In the genomic region with DNA sequence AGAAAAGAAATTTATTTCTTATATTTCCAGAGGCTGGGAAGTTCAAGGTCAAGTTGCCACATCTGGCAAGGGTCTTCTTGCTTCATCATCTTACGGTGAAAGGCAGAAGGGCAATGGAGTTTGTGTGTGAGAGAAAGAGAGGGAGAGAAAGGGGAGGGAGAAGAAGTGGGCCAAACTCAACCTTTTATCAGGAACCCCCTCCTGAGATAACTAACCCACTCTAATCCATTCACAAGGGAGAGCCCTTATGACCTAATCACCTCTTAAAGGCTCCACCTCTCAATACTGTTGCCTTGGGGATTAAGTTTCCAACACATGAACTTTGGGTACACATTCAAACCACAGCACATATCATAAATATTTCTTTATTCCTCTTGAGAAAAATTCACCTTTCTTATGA, we compare ENCODE assay signal across 36 cellular contexts.
"Had no signal": no experiment of that assay in that cellular context is flagged by ENCODE, and none has a peak within 500 bp of the region (broad histone marks: within the 10 kb centered on the region; RNA-seq: fewer than 3 reads in every experiment).

No MANE protein-coding gene starts in this region.

- DNase-seq: activated CD4-positive, alpha-beta memory T cell treated with anti-CD3 and anti-CD28 coated beads for 36 hours; activated CD4-positive, alpha-beta T cell treated with anti-CD3 and anti-CD28 coated beads for 1 hour; activated CD4-positive, alpha-beta T cell treated with anti-CD3 and anti-CD28 coated beads for 36 hours; activated CD4-positive, alpha-beta T cell treated with anti-CD3 and anti-CD28 coated beads for 48 hours; activated CD4-positive, alpha-beta T cell treated with anti-CD3 and anti-CD28 coated beads, Interleukin-2, amount 10 ng/mL, durations not matched to agents 7 days and 5 days; activated CD4-positive, alpha-beta T cell treated with anti-CD3 and anti-CD28 coated beads, Interleukin-2, amount 50 U/mL, for 4 hours; activated CD4-positive, CD25-positive, alpha-beta regulatory T cell; activated CD8-positive, alpha-beta memory T cell treated with anti-CD3 and anti-CD28 coated beads, Interleukin-2, amount 50 U/mL, for 4 hours; activated CD8-positive, alpha-beta T cell treated with anti-CD3 and anti-CD28 coated beads for 36 hours; activated effector memory CD4-positive, alpha-beta T cell treated with anti-CD3 and anti-CD28 coated beads, Interleukin-2, amount 50 U/mL, for 16 hours; activated gamma-delta T cell treated with Interleukin-2 at 50 U/mL for 16 hours; activated naive CD4-positive, alpha-beta T cell; activated naive CD4-positive, alpha-beta T cell treated with anti-CD3 and anti-CD28 coated beads for 36 hours; activated naive CD4-positive, alpha-beta T cell treated with anti-CD3 and anti-CD28 coated beads, Interleukin-2, amount 50 U/mL, for 16 hours; activated naive CD8-positive, alpha-beta T cell treated with anti-CD3 and anti-CD28 coated beads for 36 hours; activated T-cell treated with anti-CD3 and anti-CD28 coated beads for 4 hours; activated T-cell treated with anti-CD3 and anti-CD28 coated beads, Interleukin-2, amount 50 U/mL, for 1 hour; activated T-cell treated with anti-CD3 and anti-CD28 coated beads, Interleukin-2, amount 50 U/mL, for 4 hours; activated T-cell treated with anti-CD3 and anti-CD28 coated beads, Interleukin-2, amount 50 U/mL, for 72 hours; adrenal gland; amniotic stem cell; aorta; body of pancreas; brain microvascular endothelial cell; central memory CD4-positive, alpha-beta T cell; T-helper 2 cell; T-helper 9 cell; WERI-Rb-1 had no signal

- H3K27me3 Mint-ChIP-seq: activated CD8-positive, alpha-beta T cell treated with anti-CD3 and anti-CD28 coated beads for 36 hours had no signal

- H3K36me3 ChIP-seq: adrenal gland, brain microvascular endothelial cell, breast epithelium, WERI-Rb-1 had no signal

- H3K27me3 ChIP-seq: adrenal gland, body of pancreas, brain microvascular endothelial cell, breast epithelium had no signal

- H3K9me3 ChIP-seq: adrenal gland, body of pancreas, breast epithelium had no signal

- H3K27ac Mint-ChIP-seq: activated CD4-positive, alpha-beta memory T cell treated with anti-CD3 and anti-CD28 coated beads for 36 hours; activated CD4-positive, alpha-beta T cell treated with anti-CD3 and anti-CD28 coated beads for 36 hours; activated CD4-positive, alpha-beta T cell treated with anti-CD3 and anti-CD28 coated beads, Interleukin-2, amount 10 ng/mL, durations not matched to agents 7 days and 5 days; activated CD8-positive, alpha-beta T cell treated with anti-CD3 and anti-CD28 coated beads for 36 hours; activated naive CD4-positive, alpha-beta T cell treated with anti-CD3 and anti-CD28 coated beads for 36 hours; activated naive CD4-positive, alpha-beta T cell treated with anti-CD3 and anti-CD28 coated beads, Interleukin-2, amount 50 U/mL, for 72 hours; activated naive CD8-positive, alpha-beta T cell treated with anti-CD3 and anti-CD28 coated beads for 36 hours; activated T-cell treated with anti-CD3 and anti-CD28 coated beads, Interleukin-2, amount 50 U/mL, for 72 hours; activated T-helper 1 cell treated with anti-CD3 and anti-CD28 coated beads, Interleukin-12 subunit alpha, Interleukin-12 subunit beta, Interleukin-2, Interleukin-4 antibody, amounts not matched to agents 30 ng/mL and 10 ng/mL and 1 ng/mL, durations not matched to agents 14 hours and 24 hours and 36 hours; activated T-helper 17 cell treated with anti-CD3 and anti-CD28 coated beads, Interleukin-2, amount 50 U/mL, for 72 hours; T-helper 1 cell treated with Interleukin-12 subunit alpha and Interleukin-12 subunit beta and Interleukin-4 antibody, amounts not matched to agents 30 μg/mL and 1 μg/mL, for 36 hours; T-helper 2 cell treated with Interferon-gamma antibody and Interleukin-4, amounts not matched to agents 5 μg/mL and 100 μg/mL, for 36 hours; WTC11 had no signal

- H3K4me3 Mint-ChIP-seq: activated CD4-positive, alpha-beta memory T cell treated with anti-CD3 and anti-CD28 coated beads for 36 hours; activated CD4-positive, alpha-beta T cell treated with anti-CD3 and anti-CD28 coated beads for 36 hours; activated CD4-positive, alpha-beta T cell treated with anti-CD3 and anti-CD28 coated beads, Interleukin-2, amount 10 ng/mL, durations not matched to agents 7 days and 5 days; activated CD8-positive, alpha-beta T cell treated with anti-CD3 and anti-CD28 coated beads for 36 hours; activated naive CD4-positive, alpha-beta T cell treated with anti-CD3 and anti-CD28 coated beads for 36 hours; activated naive CD8-positive, alpha-beta T cell treated with anti-CD3 and anti-CD28 coated beads for 36 hours; activated T-cell treated with anti-CD3 and anti-CD28 coated beads, Interleukin-2, amount 50 U/mL, for 4 hours; activated T-cell treated with anti-CD3 and anti-CD28 coated beads, Interleukin-2, amount 50 U/mL, for 72 hours; activated T-helper 1 cell treated with anti-CD3 and anti-CD28 coated beads, Interleukin-12 subunit alpha, Interleukin-12 subunit beta, Interleukin-2, Interleukin-4 antibody, amounts not matched to agents 30 ng/mL and 10 ng/mL and 1 ng/mL, durations not matched to agents 14 hours and 24 hours and 36 hours; activated T-helper 17 cell treated with anti-CD3 and anti-CD28 coated beads, Interleukin-2, amount 50 U/mL, for 72 hours; T-helper 1 cell treated with Interleukin-12 subunit alpha and Interleukin-12 subunit beta and Interleukin-4 antibody, amounts not matched to agents 30 μg/mL and 1 μg/mL, for 36 hours; T-helper 2 cell treated with Interferon-gamma antibody and Interleukin-4, amounts not matched to agents 5 μg/mL and 100 μg/mL, for 36 hours; WTC11 had no signal

- H3K4me1 ChIP-seq: adrenal gland, body of pancreas, breast epithelium had no signal

- H3K9me3 Mint-ChIP-seq: activated CD4-positive, alpha-beta memory T cell treated with anti-CD3 and anti-CD28 coated beads for 36 hours; activated CD4-positive, alpha-beta T cell treated with anti-CD3 and anti-CD28 coated beads, Interleukin-2, amount 10 ng/mL, durations not matched to agents 7 days and 5 days; activated CD8-positive, alpha-beta T cell treated with anti-CD3 and anti-CD28 coated beads for 36 hours; activated naive CD4-positive, alpha-beta T cell treated with anti-CD3 and anti-CD28 coated beads for 36 hours; activated naive CD4-positive, alpha-beta T cell treated with anti-CD3 and anti-CD28 coated beads, Interleukin-2, amount 50 U/mL, for 72 hours; activated naive CD8-positive, alpha-beta T cell treated with anti-CD3 and anti-CD28 coated beads for 36 hours; activated T-cell treated with anti-CD3 and anti-CD28 coated beads, Interleukin-2, amount 50 U/mL, for 4 hours; activated T-cell treated with anti-CD3 and anti-CD28 coated beads, Interleukin-2, amount 50 U/mL, for 72 hours; activated T-helper 1 cell treated with anti-CD3 and anti-CD28 coated beads, Interleukin-12 subunit alpha, Interleukin-12 subunit beta, Interleukin-2, Interleukin-4 antibody, amounts not matched to agents 30 ng/mL and 10 ng/mL and 1 ng/mL, durations not matched to agents 14 hours and 24 hours and 36 hours; activated T-helper 17 cell treated with anti-CD3 and anti-CD28 coated beads, Interleukin-2, amount 50 U/mL, for 72 hours; T-helper 1 cell treated with Interleukin-12 subunit alpha and Interleukin-12 subunit beta and Interleukin-4 antibody, amounts not matched to agents 30 μg/mL and 1 μg/mL, for 36 hours; T-helper 2 cell treated with Interferon-gamma antibody and Interleukin-4, amounts not matched to agents 5 μg/mL and 100 μg/mL, for 36 hours; WTC11 had no signal

- H3K36me3 Mint-ChIP-seq: activated CD4-positive, alpha-beta memory T cell treated with anti-CD3 and anti-CD28 coated beads for 36 hours; activated naive CD4-positive, alpha-beta T cell treated with anti-CD3 and anti-CD28 coated beads, Interleukin-2, amount 50 U/mL, for 72 hours; activated naive CD8-positive, alpha-beta T cell treated with anti-CD3 and anti-CD28 coated beads for 36 hours; WTC11 had no signal

- H3K27ac ChIP-seq: adrenal gland, body of pancreas, brain microvascular endothelial cell, breast epithelium, WERI-Rb-1 had no signal

- H3K4me1 Mint-ChIP-seq: activated CD4-positive, alpha-beta T cell treated with anti-CD3 and anti-CD28 coated beads for 36 hours; activated CD4-positive, alpha-beta T cell treated with anti-CD3 and anti-CD28 coated beads, Interleukin-2, amount 10 ng/mL, durations not matched to agents 7 days and 5 days; activated T-helper 17 cell treated with anti-CD3 and anti-CD28 coated beads, Interleukin-2, amount 50 U/mL, for 72 hours had no signal

- H3K4me3 ChIP-seq: adrenal gland, body of pancreas, breast epithelium had no signal

- FAIRE-seq: astrocyte had no signal
